Comparison of ENCODE assay signal across 27 cellular contexts in the genomic region with DNA sequence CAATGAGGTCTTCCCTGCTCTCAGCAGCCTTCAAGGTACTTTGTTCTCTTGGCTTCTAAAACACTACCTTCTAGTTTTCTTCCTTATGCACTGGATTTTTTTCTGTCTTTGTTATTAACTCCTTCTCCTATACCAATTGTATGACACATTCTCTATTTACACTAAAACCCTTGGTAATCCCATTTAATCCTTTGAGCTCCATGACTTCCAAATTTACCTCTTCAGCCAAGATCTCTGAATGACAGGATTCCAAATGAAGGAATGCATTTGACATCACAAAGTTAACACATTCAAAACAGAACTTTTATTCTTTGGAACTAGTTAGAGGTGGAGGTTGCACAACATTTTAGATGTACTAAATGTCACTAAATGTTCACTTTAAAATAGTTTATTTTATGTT.
"Had no signal": no experiment of that assay in that cellular context is flagged by ENCODE, and none has a peak within 500 bp of the region (broad histone marks: within the 10 kb centered on the region; RNA-seq: fewer than 3 reads in every experiment).

No MANE protein-coding gene starts in this region.

- H3K27me3 Mint-ChIP-seq: naive B cell; stimulated activated memory B cell treated with anti-CD40 and anti-IgM and Interleukin-4, amounts not matched to agents 10 μg/mL and 1 μg/mL and 100 μg/mL, for 72 hours had no signal

- H3K79me2 ChIP-seq: parathyroid adenoma had no signal

- H3K9me3 ChIP-seq: mucosa of descending colon, right atrium auricular region, sigmoid colon, testis, tibial artery had no signal

- ATAC-seq: left lobe of liver; mucosa of descending colon; natural killer cell treated with Interleukin-12 subunit alpha and Interleukin-12 subunit beta and Interleukin-15 and Interleukin-18, amount 100 ng/mL, for 72 hours; stimulated activated memory B cell treated with anti-CD40 and anti-IgM and Interleukin-4, amounts not matched to agents 10 μg/mL and 1 μg/mL and 100 μg/mL, for 72 hours; stimulated activated naive CD8-positive, alpha-beta T cell treated with anti-CD3 and anti-CD28 coated beads, Interleukin-15, Interleukin-2, amounts not matched to agents 100 U/mL and 50 U/mL, for 24 hours had no signal

- H3K9ac ChIP-seq: parathyroid adenoma had no signal

- DNase-seq: dermis blood vessel endothelial cell; effector memory CD4-positive, alpha-beta T cell; erythroblast; head of caudate nucleus; kidney; mesenchymal stem cell; mucosa of descending colon; naive B cell; sigmoid colon; spleen; stimulated activated CD4-positive, alpha-beta T cell treated with anti-CD3 and anti-CD28 coated beads, Interleukin-4, amount 100 ng/mL, for 4 hours; stimulated activated naive CD8-positive, alpha-beta T cell treated with anti-CD3 and anti-CD28 coated beads, Interleukin-15, Interleukin-2, amounts not matched to agents 100 U/mL and 50 U/mL, for 24 hours; substantia nigra; testis; tibial artery had no signal

- H3K36me3 Mint-ChIP-seq: mesothelial cell of epicardium; stimulated activated memory B cell treated with anti-CD40 and anti-IgM and Interleukin-4, amounts not matched to agents 10 μg/mL and 1 μg/mL and 100 μg/mL, for 72 hours; type B pancreatic cell had no signal

- H3K9me3 Mint-ChIP-seq: type B pancreatic cell had no signal

- H3K4me3 Mint-ChIP-seq: mesothelial cell of epicardium; naive B cell; natural killer cell treated with Interleukin-12 subunit alpha and Interleukin-12 subunit beta and Interleukin-15 and Interleukin-18, amount 100 ng/mL, for 72 hours; neural crest cell; stimulated activated memory B cell treated with anti-CD40 and anti-IgM and Interleukin-4, amounts not matched to agents 10 μg/mL and 1 μg/mL and 100 μg/mL, for 72 hours; type B pancreatic cell had no signal

- H3K27me3 ChIP-seq: right atrium auricular region, sigmoid colon, spleen, testis, tibial artery had no signal

- H3K27ac ChIP-seq: coronary artery, parathyroid adenoma, right atrium auricular region, sigmoid colon, skin epidermis, spleen, testis, tibial artery had no signal

- H3K27ac Mint-ChIP-seq: mesothelial cell of epicardium; naive B cell; natural killer cell treated with Interleukin-12 subunit alpha and Interleukin-12 subunit beta and Interleukin-15 and Interleukin-18, amount 100 ng/mL, for 72 hours; progenitor cell of endocrine pancreas; stimulated activated memory B cell treated with anti-CD40 and anti-IgM and Interleukin-4, amounts not matched to agents 10 μg/mL and 1 μg/mL and 100 μg/mL, for 72 hours; type B pancreatic cell had no signal

- H3K4me1 ChIP-seq: parathyroid adenoma, right atrium auricular region, sigmoid colon, spleen, testis, tibial artery had no signal

- H2AFZ ChIP-seq: parathyroid adenoma had no signal

- H3K36me3 ChIP-seq: right atrium auricular region, sigmoid colon, spleen, tibial artery had no signal

- H3K4me3 ChIP-seq: coronary artery, lung, mucosa of descending colon, right atrium auricular region, sigmoid colon, skin epidermis, spleen, testis, tibial artery had no signal

- H3K4me1 Mint-ChIP-seq: mesothelial cell of epicardium, neural crest cell had no signal
